Comparison of ENCODE assay signal across 18 cellular contexts in genomic region chr18:13474907-13475306, GRCh38.
DNase-seq lines count a peak whose midpoint lies in the region; ATAC-seq and TF ChIP-seq lines count a peak whose summit lies in the region.
"Had no signal": no experiment of that assay in that cellular context is flagged by ENCODE, and none has a peak within 500 bp of the region (broad histone marks: within the 10 kb centered on the region; RNA-seq: fewer than 3 reads in every experiment).

No MANE protein-coding gene starts in this region.

- TF ChIP-seq CTCF in fibroblast of the aortic adventitia (IDR thresholded peaks at IDR 0.05; ENCODE audit: insufficient read depth, low read length) = no peak

- peak; percentile 1 for DNase-seq in fibroblast of the aortic adventitia (ENCODE audit: low read depth)
- DNase-seq in sciatic nerve (ENCODE audit: low spot score) = peak; percentile 23
- no peak for DNase-seq in T-helper 2 cell
- no peak for DNase-seq in COLO829 (ENCODE audit: low spot score)
- DNase-seq in NCI-H524 (lab: John Stamatoyannopoulos, UW) = no peak
- DNase-seq: CD8-positive, alpha-beta T cell; H9; IMR-90; NCI-H146; NCI-H2227 treated with DMSO at 0.1 percent for 48 hours; NCI-H69; NK-92 treated with Interleukin-12 subunit alpha and Interleukin-12 subunit beta, amount 100 ng/mL, for 24 hours; OCI-M1 had no signal

- H3K27me3 ChIP-seq in BLaER1 treated with 17β-estradiol and CSF1 and Interleukin-3, amounts not matched to agents 10 nM and 100 nM = no peaks in the 10 kb centered on the region

- ATAC-seq in sciatic nerve (no peak), GM21825 (IDR thresholded peaks at IDR 0.05; ENCODE audit: unreplicated experiment) (no peak)
- ATAC-seq: A549; CD8-positive, alpha-beta T cell had no signal

- peaks cover 26 to 98% (median 72%) of the 10 kb centered on the region in 11 experiments; a peak in 21 of 22 replicates for H3K36me3 ChIP-seq in BLaER1 treated with 17β-estradiol and CSF1 and Interleukin-3, amounts not matched to agents 10 nM and 100 nM
- peaks cover 98% of the 10 kb centered on the region for H3K36me3 ChIP-seq in KOPT-K1 (ENCODE audit: insufficient read depth, low read length)

- H4K20me1 ChIP-seq in BLaER1 treated with 17β-estradiol and CSF1 and Interleukin-3, amounts not matched to agents 10 nM and 100 nM = peaks cover 0 to 47% (median 0%) of the 10 kb centered on the region in 11 experiments; a peak in 7 of 22 replicates

- no peak overlapping the region for H3K9ac ChIP-seq in BLaER1 treated with 17β-estradiol and CSF1 and Interleukin-3, amounts not matched to agents 10 nM and 100 nM

- peaks cover 42 to 62% (median 51%) of the 10 kb centered on the region in 10 experiments for H3K4me1 ChIP-seq in BLaER1 treated with 17β-estradiol and CSF1 and Interleukin-3, amounts not matched to agents 10 nM and 100 nM
- H3K4me1 ChIP-seq: A549 had no signal

- intact Hi-C loops in sciatic nerve (cut with DNase I) = no loop called here

- H3K9me3 ChIP-seq in BLaER1 treated with 17β-estradiol and CSF1 and Interleukin-3, amounts not matched to agents 10 nM and 100 nM (replicated peaks in 1 of 11) = peaks cover 0 to 38% (median 26%) of the 10 kb centered on the region in 11 experiments; a peak in 19 of 22 replicates
- H3K9me3 ChIP-seq in KOPT-K1 (ENCODE audit: insufficient read depth, low read length, poor library complexity, severe bottlenecking) = no peaks in the 10 kb centered on the region
- H3K9me3 ChIP-seq: A549 had no signal

- H3K4me3 ChIP-seq in BLaER1 treated with 17β-estradiol and CSF1 and Interleukin-3, amounts not matched to agents 10 nM and 100 nM = no peak overlapping the region
- H3K4me3 ChIP-seq in fibroblast of the aortic adventitia (ENCODE audit: low read depth, low read length) = no peak overlapping the region
- H3K4me3 ChIP-seq: A549 had no signal

- H3K27ac ChIP-seq in BLaER1 treated with 17β-estradiol and CSF1 and Interleukin-3, amounts not matched to agents 10 nM and 100 nM = peak overlapping the region in 5 of 11 experiments; percentile 8 to 54 (median 48); a peak in 7 of 22 replicates
- peak overlapping the region; percentile 13 for H3K27ac ChIP-seq in KOPT-K1 (ENCODE audit: low read depth, low read length, poor library complexity, severe bottlenecking)
- H3K27ac ChIP-seq: A549, RWPE1 had no signal

- peak overlapping the region; percentile 11 to 60 (median 29); a peak in 18 of 22 replicates for H3K4me2 ChIP-seq in BLaER1 treated with 17β-estradiol and CSF1 and Interleukin-3, amounts not matched to agents 10 nM and 100 nM
- H3K4me2 ChIP-seq: A549 had no signal

Comparison
In these comparisons a context has a peak if more than half of its experiments do, and no peak if none do; other contexts are left out.
1. DNase-seq: peak in fibroblast of the aortic adventitia (single experiment) and sciatic nerve (single experiment); none in T-helper 2 cell (0 of 5), COLO829 (single experiment) and NCI-H524 (0 of 2).